16 cellular contexts compared by ENCODE assay signal in the genomic region with DNA sequence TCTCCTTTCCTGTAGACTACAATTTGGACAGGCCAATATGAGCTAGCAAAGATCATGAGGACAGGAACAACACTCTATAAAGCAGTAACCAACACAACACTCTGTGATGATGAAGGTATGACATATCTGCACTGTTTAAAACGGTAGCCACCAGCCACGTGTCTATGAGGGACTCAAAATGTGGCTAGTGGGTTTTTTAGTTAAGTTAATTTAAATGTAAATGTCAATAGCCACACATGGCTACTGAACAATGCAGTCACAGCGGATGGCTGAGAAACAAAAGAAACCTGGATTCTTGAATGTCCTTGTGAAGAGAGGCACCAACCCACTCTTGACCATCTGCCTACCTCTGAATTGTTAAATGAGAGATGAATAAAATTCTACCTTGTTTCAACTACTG. TPM values are rescaled to one million over a fixed set of nuclear protein-coding genes. Genes with fewer than 3 reads are reported as not detected.
DNase-seq lines count a peak whose midpoint lies in the region; ATAC-seq, FAIRE-seq and TF ChIP-seq lines count a peak whose summit lies in the region.
"Had no signal": no experiment of that assay in that cellular context is flagged by ENCODE, and none has a peak within 500 bp of the region (broad histone marks: within the 10 kb centered on the region; RNA-seq: fewer than 3 reads in every experiment).

No MANE protein-coding gene starts in this region.

- H3K79me2 ChIP-seq in GM12878 (ENCODE audit: control insufficient read depth, insufficient read depth, low read length), result no peaks in the 10 kb centered on the region

- H4K20me1 ChIP-seq in GM12878 (ENCODE audit: control insufficient read depth, insufficient read depth), result no peaks in the 10 kb centered on the region

- H3K27me3 ChIP-seq in H7 (ENCODE audit: control insufficient read depth, insufficient read depth, low read length) (no peaks in the 10 kb centered on the region), GM12878 (replicated peaks in 1 of 2; ENCODE audit: control insufficient read depth in 2 of 2, insufficient read depth in 2 of 2, low read length in 1 of 2) (no peaks in the 10 kb centered on the region), iPS DF 6.9 (ENCODE audit: control insufficient read depth, insufficient read depth, low read length) (no peaks in the 10 kb centered on the region), testis (no peaks in the 10 kb centered on the region), MG63 (no peaks in the 10 kb centered on the region)

- peaks cover 8% of the 10 kb centered on the region; the same call in 2 of the 3 replicates for H3K9me3 ChIP-seq in GM12878 (replicated peaks; ENCODE audit: control insufficient read depth, insufficient read depth, low read length)
- H3K9me3 ChIP-seq in iPS DF 6.9 (ENCODE audit: control insufficient read depth, insufficient read depth, low read length), result no peaks in the 10 kb centered on the region
- H3K9me3 ChIP-seq in testis, result no peaks in the 10 kb centered on the region
- H3K9me3 ChIP-seq in MG63, result no peaks in the 10 kb centered on the region; the same call in 1 of the 2 replicates
- H3K9me3 ChIP-seq: SK-N-SH had no signal

- RAD21 ChIA-PET in GM12878 (lab: Charles Lee; ENCODE audit: unreplicated experiment), result no interaction called here

- TF ChIP-seq EP300 in GM12878 (IDR thresholded peaks at IDR 0.05; ENCODE audit: borderline replicate concordance in 1 of 2, control insufficient read depth in 1 of 2, low read depth in 2 of 2, low read length in 2 of 2), result no peak

- intact Hi-C loops in GM12878 (cut with micrococcal nuclease; ENCODE audit: unreplicated experiment), result no loop called here
- intact Hi-C loops in testis (cut with DNase I; ENCODE audit: low total_unique reads), result no loop called here

- no TSS peak for BruUV-seq in GM12878 (replicated peaks; lab: Mats Ljungman, UMichigan)

- POLR2A ChIA-PET in GM12878 (lab: Charles Lee), result interaction anchor here (0.6 kb wide), 1 partner anchor 20 kb away, joined by 3 read pairs; no protein-coding TSS in a partner anchor

- 99% methylated on average over 3 of the region's 3 CpGs for WGBS in GM12878 (ENCODE audit: insufficient coverage, insufficient replicate concordance, low lambda C conversion rate, missing lambda C conversion rate)
- no CpG with 5 or more reads among the region's 3 CpGs for WGBS in iPS DF 6.9 (ENCODE audit: insufficient coverage, insufficient read length)
- 87 to 95% methylated on average over 3 of the region's 3 CpGs for WGBS in testis, 2 donors

- H2AFZ ChIP-seq in GM12878 (ENCODE audit: control insufficient read depth, low read depth, low read length), result no peak overlapping the region

- H3K27ac ChIP-seq in GM12878 (ENCODE audit: control insufficient read depth, insufficient read depth) (no peak overlapping the region), iPS DF 6.9 (ENCODE audit: low read length) (no peak overlapping the region), testis (no peak overlapping the region)
- H3K27ac ChIP-seq: KMS-11 had no signal

- peak; percentile 17; the same call in 2 of the 3 replicates for ATAC-seq in GM12878
- ATAC-seq: Panc1 had no signal

- TF ChIP-seq CTCF in GM12878 (IDR thresholded peaks at IDR 0.05 in 2 of 3, conservative IDR thresholded peaks at IDR 0.05 in 1 of 3; ENCODE audit: control insufficient read depth in 2 of 3, extremely low read depth in 1 of 3, insufficient read depth in 1 of 3, low read depth in 3 of 3, low read length in 3 of 3), result no peak
- TF ChIP-seq CTCF in testis (IDR thresholded peaks at IDR 0.05), result no peak

- H3K4me1 ChIP-seq in GM12878 (ENCODE audit: control insufficient read depth, insufficient read depth, low read length) (no peaks in the 10 kb centered on the region), iPS DF 6.9 (ENCODE audit: control insufficient read depth, insufficient read depth, low read length) (peaks cover 3% of the 10 kb centered on the region; the same call in 1 of the 2 replicates), testis (no peaks in the 10 kb centered on the region)

- SMC1A ChIA-PET in GM12878 (lab: Charles Lee; ENCODE audit: uncharacterized antibody, unreplicated experiment), result interaction anchor here (2.9 kb wide), 1 partner anchor 16 kb away, joined by 8 read pairs; no protein-coding TSS in a partner anchor

- no peak overlapping the region for H3K4me3 ChIP-seq in H7 (ENCODE audit: insufficient read depth, low read depth, low read length)
- H3K4me3 ChIP-seq in GM12878, result no peak overlapping the region
- no peak overlapping the region for H3K4me3 ChIP-seq in iPS DF 6.9 (ENCODE audit: low read length)
- no peak overlapping the region for H3K4me3 ChIP-seq in testis
- no peak overlapping the region for H3K4me3 ChIP-seq in MG63

- TF ChIP-seq RAD21 in GM12878 (IDR thresholded peaks at IDR 0.05; ENCODE audit: insufficient read depth, low read depth, low read length), result no peak

- H3K4me2 ChIP-seq in GM12878 (ENCODE audit: control insufficient read depth, insufficient read depth), result no peak overlapping the region
- H3K4me2 ChIP-seq: KMS-11, SK-N-SH had no signal

- peaks cover 4% of the 10 kb centered on the region for H3K36me3 ChIP-seq in H7 (replicated peaks; ENCODE audit: control insufficient read depth, insufficient read depth, low read length)
- peaks cover 4 to 19% of the 10 kb centered on the region in 2 experiments; a peak in 3 of 4 replicates for H3K36me3 ChIP-seq in GM12878 (ENCODE audit: control insufficient read depth in 2 of 2, insufficient read depth in 2 of 2, low read length in 1 of 2)
- peaks cover under 1% of the 10 kb centered on the region; the same call in 1 of the 2 replicates for H3K36me3 ChIP-seq in iPS DF 6.9 (ENCODE audit: control insufficient read depth, insufficient read depth, low read length)
- H3K36me3 ChIP-seq in testis (ENCODE audit: low read depth, missing control alignments), result no peaks in the 10 kb centered on the region
- H3K36me3 ChIP-seq in MG63, result peaks cover 30% of the 10 kb centered on the region

- TF ChIP-seq POLR2A in GM12891 (IDR thresholded peaks at IDR 0.05; ENCODE audit: low read depth, low read length) (no peak), GM12878 (IDR thresholded peaks at IDR 0.05; ENCODE audit: low read depth, low read length) (no peak), testis (IDR thresholded peaks at IDR 0.05) (no peak)

- in situ Hi-C loops in GM12878 (cut with MboI), result no loop called here

- no peak for DNase-seq in GM12891 (ENCODE audit: insufficient read length, low spot score)
- DNase-seq in H7, result peak; percentile 31
- DNase-seq in GM12878 (ENCODE audit: low read depth, low spot score), result no peak
- DNase-seq in iPS DF 6.9 (ENCODE audit: low read depth, low spot score), result peak; percentile 20
- no peak for DNase-seq in A172 (ENCODE audit: low spot score)
- no peak for DNase-seq in testis
- DNase-seq in MG63, result no peak
- DNase-seq: CD4-positive, CD25-positive, alpha-beta regulatory T cell; DND-41; NCI-H187; NCI-H2227 treated with DMSO at 0.1 percent for 48 hours; SIG-M5; SK-N-SH had no signal

- FAIRE-seq in GM12891 (lab: Jason Lieb, UNC), result peak; percentile 38
- FAIRE-seq in GM12878 (lab: Jason Lieb, UNC), result no peak
- FAIRE-seq: GM18507 had no signal

- CTCF ChIA-PET in GM12878 (lab: Yijun Ruan, JAX), result interaction anchor here (1.5 to 2.6 kb wide), 2 partner anchors 11 to 241 kb away, joined by 5 to 10 read pairs; no protein-coding TSS in a partner anchor

- H3K9ac ChIP-seq in GM12878 (ENCODE audit: control insufficient read depth, insufficient read depth, low read length), result no peak overlapping the region
- H3K9ac ChIP-seq: KMS-11, SK-N-SH had no signal

TF ChIP-seq in GM12891, 5 proteins besides CTCF, POLR2A, EP300 and RAD21:
- no peak for TF ChIP-seq SPI1 (IDR thresholded peaks at IDR 0.05; ENCODE audit: low read depth, low read length)
- TF ChIP-seq TAF1 (IDR thresholded peaks at IDR 0.05; ENCODE audit: low read depth, low read length), result no peak
- TF ChIP-seq PAX5 (IDR thresholded peaks at IDR 0.05; ENCODE audit: insufficient read depth, low read length, severe bottlenecking), result no peak
- no peak for TF ChIP-seq POLR2AphosphoS5 (IDR thresholded peaks at IDR 0.05; ENCODE audit: low read depth, low read length)
- no peak for TF ChIP-seq POU2F2 (IDR thresholded peaks at IDR 0.05; ENCODE audit: low read depth, low read length)

TF ChIP-seq in GM12878, 131 proteins besides CTCF, POLR2A, EP300 and RAD21 (continues in another document):
- TF ChIP-seq POLR2AphosphoS2 (IDR thresholded peaks at IDR 0.05; ENCODE audit: low read depth, low read length) (no peak), KLF5 (IDR thresholded peaks at IDR 0.05; ENCODE audit: partially characterized antibody) (no peak)

RNA-seq across cellular contexts. Expression of a gene that starts 33.9 kb away (rescaled TPM):
- polyA plus RNA-seq in GM12891 (2012; ENCODE audit: low read depth, missing spikeins), result 23.5 TPM
- 43.3 and 46.8 TPM in 2 replicates for total RNA-seq in H7 (2014; rRNA removed; shearing (Covaris generic))
- total RNA-seq in GM12878 (2013; cell fraction: nucleolus; rRNA removed), result 140 and 175 TPM in 2 replicates
- total RNA-seq in GM12878 (2014; rRNA removed) (37.4 and 55.3 TPM in 2 replicates), GM12878 (2014; rRNA removed; fragmentation: Illumina TruSeq; extraction: Trizol) (39.8 and 41.2 TPM in 2 replicates), GM12878 (2021) (30.8 and 31.5 TPM in 2 replicates), testis (10 to 100 TPM; 36.6 to 52.3 TPM)
- polyA plus RNA-seq in GM12878 (2011; ENCODE audit: low read depth), result 11.9 TPM
- polyA plus RNA-seq in GM12878 (2011; rRNA removed) (90.5 and 153 TPM in 2 replicates), GM12878 (2014; fragmentation: Illumina TruSeq; extraction: Trizol) (34.8 and 47.4 TPM in 2 replicates), GM12878 (2014; fragmentation: Nextera tagmentation; extraction: Ambion mirVana) (10 to 100 TPM; 69.1 to 74.9 TPM), GM12878 (2014; rRNA removed) (38.2 and 50.9 TPM in 2 replicates), GM12878 (2016; fragmentation: Nextera tagmentation; extraction: Ambion mirVana) (10 to 100 TPM; 53.8 to 54.1 TPM), testis (ENCODE audit: insufficient read depth, low read depth, low replicate concordance) (27.8 TPM)
- polyA plus RNA-seq in GM12878 (2011; cell fraction: cytosol; rRNA removed), result 23.6 and 23.9 TPM in 2 replicates
- polyA plus RNA-seq in GM12878 (2011; cell fraction: nucleus; rRNA removed), result 170 and 181 TPM in 2 replicates
- polyA plus RNA-seq in GM12878 (2012), result 20.5 and 27.9 TPM in 2 replicates
- polyA minus RNA-seq in GM12878 (2011; rRNA and poly(A)+ RNA removed), result 36.8 and 67.5 TPM in 2 replicates
- polyA minus RNA-seq in GM12878 (2011; cell fraction: cytosol; rRNA and poly(A)+ RNA removed), result 23.7 and 25.3 TPM in 2 replicates
- polyA minus RNA-seq in GM12878 (2011; cell fraction: nucleus; rRNA and poly(A)+ RNA removed), result 65.2 and 82.7 TPM in 2 replicates
- 36.7 and 41.7 TPM in 2 replicates for total RNA-seq in A172 (2014; rRNA removed; shearing (Covaris generic))
- total RNA-seq in MG63 (2014; rRNA removed; shearing (Covaris generic); ENCODE audit: low replicate concordance), result 21.4 and 25.9 TPM in 2 replicates

Comparison
In these comparisons a context has a peak if more than half of its experiments do, and no peak if none do; other contexts are left out.
1. DNase-seq: peak in H7 (single experiment) and iPS DF 6.9 (single experiment); none in GM12891 (single experiment), GM12878 (single experiment), A172 (single experiment), testis (single experiment) and MG63 (single experiment).